ENCODE assay signal across 1 cellular context in genomic region chr15:95684126-95684525, GRCh38.
TF ChIP-seq lines count a peak whose summit lies in the region.

No MANE protein-coding gene starts in this region.

TF ChIP-seq in IMR-90, 13 proteins besides CTCF, POLR2A, EP300 and RAD21 (continued from another document):
- TF ChIP-seq ELK1 (IDR thresholded peaks at IDR 0.05; ENCODE audit: borderline replicate concordance, low read depth, low read length) (no peak), RCOR1 (IDR thresholded peaks at IDR 0.05; ENCODE audit: insufficient replicate concordance, low read length) (no peak), CHD1 (IDR thresholded peaks at IDR 0.05; ENCODE audit: low read depth, low read length) (no peak)
